In the genomic region with DNA sequence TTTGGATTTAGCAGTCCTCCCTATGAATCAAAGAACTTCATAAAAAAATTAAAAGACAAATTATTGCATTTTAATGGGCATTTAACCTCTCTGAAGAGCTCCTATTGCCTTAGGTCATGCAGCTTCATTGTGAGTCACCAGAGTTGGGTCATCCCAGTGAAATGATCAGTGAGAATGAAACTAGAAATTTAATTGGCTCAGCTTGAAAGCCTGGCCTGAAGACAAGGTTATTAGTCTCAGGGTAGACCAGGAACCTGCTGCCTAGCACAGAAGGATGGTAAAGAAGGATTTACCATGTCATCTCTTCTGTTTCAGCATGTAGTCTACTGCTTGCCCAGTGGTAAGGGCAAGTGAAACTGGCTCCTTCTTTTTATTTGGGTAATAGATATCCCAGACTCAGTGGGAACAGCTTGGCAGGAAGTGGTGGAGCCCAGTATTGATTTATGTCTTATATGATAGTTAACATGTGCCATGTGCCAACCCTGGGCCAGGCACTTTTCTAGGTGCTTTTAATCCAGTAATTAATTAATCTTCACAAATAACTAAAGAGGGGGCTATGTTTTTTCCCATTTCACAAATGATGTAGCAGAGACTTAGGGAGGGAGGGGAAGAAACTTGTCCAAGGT, we compare ENCODE assay signal across 3 cellular contexts.
TF ChIP-seq lines count a peak whose summit lies in the region.

No MANE protein-coding gene starts in this region.

TF ChIP-seq in liver, 16 proteins besides CTCF, POLR2A, EP300 and RAD21:
- TF ChIP-seq, protein P1, sequence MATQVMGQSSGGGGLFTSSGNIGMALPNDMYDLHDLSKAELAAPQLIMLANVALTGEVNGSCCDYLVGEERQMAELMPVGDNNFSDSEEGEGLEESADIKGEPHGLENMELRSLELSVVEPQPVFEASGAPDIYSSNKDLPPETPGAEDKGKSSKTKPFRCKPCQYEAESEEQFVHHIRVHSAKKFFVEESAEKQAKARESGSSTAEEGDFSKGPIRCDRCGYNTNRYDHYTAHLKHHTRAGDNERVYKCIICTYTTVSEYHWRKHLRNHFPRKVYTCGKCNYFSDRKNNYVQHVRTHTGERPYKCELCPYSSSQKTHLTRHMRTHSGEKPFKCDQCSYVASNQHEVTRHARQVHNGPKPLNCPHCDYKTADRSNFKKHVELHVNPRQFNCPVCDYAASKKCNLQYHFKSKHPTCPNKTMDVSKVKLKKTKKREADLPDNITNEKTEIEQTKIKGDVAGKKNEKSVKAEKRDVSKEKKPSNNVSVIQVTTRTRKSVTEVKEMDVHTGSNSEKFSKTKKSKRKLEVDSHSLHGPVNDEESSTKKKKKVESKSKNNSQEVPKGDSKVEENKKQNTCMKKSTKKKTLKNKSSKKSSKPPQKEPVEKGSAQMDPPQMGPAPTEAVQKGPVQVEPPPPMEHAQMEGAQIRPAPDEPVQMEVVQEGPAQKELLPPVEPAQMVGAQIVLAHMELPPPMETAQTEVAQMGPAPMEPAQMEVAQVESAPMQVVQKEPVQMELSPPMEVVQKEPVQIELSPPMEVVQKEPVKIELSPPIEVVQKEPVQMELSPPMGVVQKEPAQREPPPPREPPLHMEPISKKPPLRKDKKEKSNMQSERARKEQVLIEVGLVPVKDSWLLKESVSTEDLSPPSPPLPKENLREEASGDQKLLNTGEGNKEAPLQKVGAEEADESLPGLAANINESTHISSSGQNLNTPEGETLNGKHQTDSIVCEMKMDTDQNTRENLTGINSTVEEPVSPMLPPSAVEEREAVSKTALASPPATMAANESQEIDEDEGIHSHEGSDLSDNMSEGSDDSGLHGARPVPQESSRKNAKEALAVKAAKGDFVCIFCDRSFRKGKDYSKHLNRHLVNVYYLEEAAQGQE (IDR thresholded peaks at IDR 0.05) = no peak
- TF ChIP-seq, protein P2, sequence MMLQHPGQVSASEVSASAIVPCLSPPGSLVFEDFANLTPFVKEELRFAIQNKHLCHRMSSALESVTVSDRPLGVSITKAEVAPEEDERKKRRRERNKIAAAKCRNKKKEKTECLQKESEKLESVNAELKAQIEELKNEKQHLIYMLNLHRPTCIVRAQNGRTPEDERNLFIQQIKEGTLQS (IDR thresholded peaks at IDR 0.05) = peak; percentile 83
- TF ChIP-seq RXRA (IDR thresholded peaks at IDR 0.05) (no peak), YY1 (IDR thresholded peaks at IDR 0.05) (no peak), JUND (IDR thresholded peaks at IDR 0.05) (peak; percentile 82 to 83)

TF ChIP-seq in HepG2, 621 proteins besides CTCF, POLR2A, EP300 and RAD21:
- no peak for TF ChIP-seq ZBTB7B (CRISPR knock-in tag; IDR thresholded peaks at IDR 0.05)
- TF ChIP-seq, protein P3, sequence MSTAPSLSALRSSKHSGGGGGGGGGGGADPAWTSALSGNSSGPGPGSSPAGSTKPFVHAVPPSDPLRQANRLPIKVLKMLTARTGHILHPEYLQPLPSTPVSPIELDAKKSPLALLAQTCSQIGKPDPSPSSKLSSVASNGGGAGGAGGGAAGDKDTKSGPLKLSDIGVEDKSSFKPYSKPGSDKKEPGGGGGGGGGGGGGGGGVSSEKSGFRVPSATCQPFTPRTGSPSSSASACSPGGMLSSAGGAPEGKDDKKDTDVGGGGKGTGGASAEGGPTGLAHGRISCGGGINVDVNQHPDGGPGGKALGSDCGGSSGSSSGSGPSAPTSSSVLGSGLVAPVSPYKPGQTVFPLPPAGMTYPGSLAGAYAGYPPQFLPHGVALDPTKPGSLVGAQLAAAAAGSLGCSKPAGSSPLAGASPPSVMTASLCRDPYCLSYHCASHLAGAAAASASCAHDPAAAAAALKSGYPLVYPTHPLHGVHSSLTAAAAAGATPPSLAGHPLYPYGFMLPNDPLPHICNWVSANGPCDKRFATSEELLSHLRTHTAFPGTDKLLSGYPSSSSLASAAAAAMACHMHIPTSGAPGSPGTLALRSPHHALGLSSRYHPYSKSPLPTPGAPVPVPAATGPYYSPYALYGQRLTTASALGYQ (CRISPR knock-in tag; IDR thresholded peaks at IDR 0.05) = no peak
- no peak for TF ChIP-seq RFX1 (IDR thresholded peaks at IDR 0.05)
- no peak for TF ChIP-seq MYNN (CRISPR knock-in tag; IDR thresholded peaks at IDR 0.05; ENCODE audit: low read depth)
- TF ChIP-seq ZBTB1 (CRISPR knock-in tag; IDR thresholded peaks at IDR 0.05; ENCODE audit: borderline replicate concordance) = no peak
- no peak for TF ChIP-seq FOSL1 (CRISPR knock-in tag; IDR thresholded peaks at IDR 0.05; ENCODE audit: borderline replicate concordance)
- TF ChIP-seq ZNF577 (CRISPR knock-in tag; IDR thresholded peaks at IDR 0.05; ENCODE audit: borderline replicate concordance, low read depth) = no peak
- no peak for TF ChIP-seq ZNF775 (CRISPR knock-in tag; IDR thresholded peaks at IDR 0.05; ENCODE audit: borderline replicate concordance)
- TF ChIP-seq RBM22 (optimal IDR thresholded peaks at IDR 0.05; ENCODE audit: low read length) = no peak
- TF ChIP-seq, protein P4, sequence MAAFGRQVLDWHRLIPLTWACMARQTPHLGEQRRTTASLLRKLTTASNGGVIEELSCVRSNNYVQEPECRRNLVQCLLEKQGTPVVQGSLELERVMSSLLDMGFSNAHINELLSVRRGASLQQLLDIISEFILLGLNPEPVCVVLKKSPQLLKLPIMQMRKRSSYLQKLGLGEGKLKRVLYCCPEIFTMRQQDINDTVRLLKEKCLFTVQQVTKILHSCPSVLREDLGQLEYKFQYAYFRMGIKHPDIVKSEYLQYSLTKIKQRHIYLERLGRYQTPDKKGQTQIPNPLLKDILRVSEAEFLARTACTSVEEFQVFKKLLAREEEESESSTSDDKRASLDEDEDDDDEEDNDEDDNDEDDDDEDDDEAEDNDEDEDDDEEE (CRISPR knock-in tag; IDR thresholded peaks at IDR 0.05) = no peak

TF ChIP-seq in endothelial cell of umbilical vein, 7 proteins besides CTCF, POLR2A, EP300 and RAD21:
- TF ChIP-seq FOS (IDR thresholded peaks at IDR 0.05; ENCODE audit: borderline replicate concordance, insufficient read depth, low read length) (peak; percentile 35), POLR2AphosphoS5 (IDR thresholded peaks at IDR 0.05; ENCODE audit: insufficient read depth, low read depth, low read length) (no peak)
